In the genomic region with DNA sequence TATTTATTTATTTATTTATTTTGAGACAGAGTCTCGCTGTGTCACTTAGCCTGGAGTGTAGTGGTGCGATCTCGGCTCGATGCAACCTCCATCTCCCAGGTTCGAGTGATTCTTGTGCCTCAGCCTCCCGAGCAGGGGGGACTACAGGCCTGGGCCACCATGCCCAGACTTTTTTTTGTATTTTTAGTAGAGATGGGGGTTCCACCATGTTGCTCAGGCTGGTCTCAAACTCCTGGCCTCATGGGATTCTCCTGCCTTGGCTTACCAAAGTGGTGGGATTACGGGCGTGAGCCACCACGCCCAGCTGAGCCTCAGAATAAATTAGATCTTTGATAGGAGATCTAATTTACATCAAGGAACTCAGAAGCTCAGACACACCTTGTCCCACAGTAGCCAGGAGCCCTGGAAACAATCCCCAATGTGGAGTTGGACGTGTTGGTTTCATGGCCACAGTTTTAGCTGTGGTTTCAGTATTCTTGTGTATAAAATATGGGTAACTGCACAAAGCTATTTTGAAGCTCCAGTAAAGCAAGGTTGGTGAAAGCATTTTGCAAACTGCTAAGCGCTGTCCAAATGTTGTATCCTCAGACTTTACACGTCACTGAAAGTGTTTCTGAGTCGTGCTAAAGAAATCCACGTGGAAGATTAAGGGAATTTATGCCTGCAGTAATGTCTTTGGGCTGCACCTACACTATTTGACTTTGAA, we compare ENCODE assay signal across 28 cellular contexts. TPM values are rescaled to one million over a fixed set of nuclear protein-coding genes. Genes with fewer than 3 reads are reported as not detected.
DNase-seq lines count a peak whose midpoint lies in the region; ATAC-seq and TF ChIP-seq lines count a peak whose summit lies in the region.
"Had no signal": no experiment of that assay in that cellular context is flagged by ENCODE, and none has a peak within 500 bp of the region (broad histone marks: within the 10 kb centered on the region; RNA-seq: fewer than 3 reads in every experiment).

No MANE protein-coding gene starts in this region.

- no peak overlapping the region for H2AK5ac ChIP-seq in neuronal stem cell (ENCODE audit: low read depth, low read length)

- H2BK120ac ChIP-seq in neuronal stem cell (ENCODE audit: low read depth, low read length): no peak overlapping the region

- H3K9ac ChIP-seq in SK-N-SH (no peak overlapping the region), neuronal stem cell (ENCODE audit: low read depth, low read length, poor library complexity) (peak overlapping the region; percentile 3)

- peaks cover 8% of the 10 kb centered on the region in 2 experiments for H3K36me3 ChIP-seq in SK-N-SH (replicated peaks in 1 of 2; ENCODE audit: control insufficient read depth in 1 of 2, insufficient read depth in 2 of 2, low read length in 1 of 2)
- peaks cover 6 to 12% of the 10 kb centered on the region in 2 experiments; a peak in 2 of 3 replicates for H3K36me3 ChIP-seq in HEK293 (ENCODE audit: control insufficient read depth in 2 of 2, insufficient read depth in 1 of 2, low read length in 2 of 2)
- peaks cover 9 to 11% of the 10 kb centered on the region in 2 donors for H3K36me3 ChIP-seq in neuronal stem cell (replicated peaks in 1 of 2; ENCODE audit: control insufficient read depth in 2 of 2, insufficient read depth in 2 of 2, low read length in 2 of 2)
- H3K36me3 ChIP-seq: breast epithelium, prostate gland had no signal

- no peak for TF ChIP-seq RAD21 in SK-N-SH (IDR thresholded peaks at IDR 0.05; ENCODE audit: low read length)

- H3K9me2 ChIP-seq in SK-N-SH: no peaks in the 10 kb centered on the region

- H4K91ac ChIP-seq in neuronal stem cell (ENCODE audit: low read depth, low read length, poor library complexity): peak overlapping the region; percentile 38

- peaks cover 12% of the 10 kb centered on the region for H4K20me1 ChIP-seq in SK-N-SH (ENCODE audit: insufficient read depth)

- no peak overlapping the region for H3K14ac ChIP-seq in neuronal stem cell (ENCODE audit: low read length)

- H3K9me3 ChIP-seq in SK-N-SH: no peaks in the 10 kb centered on the region
- no peaks in the 10 kb centered on the region for H3K9me3 ChIP-seq in HEK293 (ENCODE audit: control insufficient read depth, insufficient read depth, low read depth, low read length)
- H3K9me3 ChIP-seq in neuronal stem cell (replicated peaks in 1 of 2; ENCODE audit: control insufficient read depth in 2 of 2, insufficient read depth in 1 of 2, low read depth in 1 of 2, low read length in 2 of 2): no peaks in the 10 kb centered on the region
- H3K9me3 ChIP-seq: breast epithelium, prostate gland, upper lobe of left lung had no signal

- DNase-seq in SK-N-SH: no peak
- peak; percentile 29 for DNase-seq in astrocyte of the spinal cord (ENCODE audit: low read depth, low spot score)
- no peak for DNase-seq in neuronal stem cell (ENCODE audit: low spot score)
- DNase-seq in germinal center (ENCODE audit: low spot score): no peak
- DNase-seq in HPDE6-E6E7 (ENCODE audit: extremely low spot score): no peak
- DNase-seq in NCI-H2171 (lab: John Stamatoyannopoulos, UW): no peak
- DNase-seq: activated CD4-positive, alpha-beta memory T cell treated with anti-CD3 and anti-CD28 coated beads, Interleukin-2, amount 10 ng/mL, durations not matched to agents 7 days and 5 days; activated naive CD8-positive, alpha-beta T cell treated with anti-CD3 and anti-CD28 coated beads, Interleukin-2, amount 10 ng/mL, durations not matched to agents 7 days and 5 days; activated T-cell treated with anti-CD3 and anti-CD28 coated beads, Interleukin-2, amount 50 U/mL, for 72 hours; dermis blood vessel endothelial cell; foreskin melanocyte; GDM1; left cardiac atrium; NCI-H1930; NCI-H446 treated with DMSO at 0.1 percent for 48 hours; small intestine; stimulated activated CD4-positive, alpha-beta T cell treated with anti-CD3 and anti-CD28 coated beads, Interleukin-2, amount 100 ng/mL, for 48 hours; stimulated activated naive CD8-positive, alpha-beta T cell treated with anti-CD3 and anti-CD28 coated beads, Interleukin-15, amount 100 ng/mL, for 72 hours; upper lobe of left lung had no signal

- no peak overlapping the region for H3K23ac ChIP-seq in neuronal stem cell (ENCODE audit: low read depth, low read length, poor library complexity)

- H3K4me1 ChIP-seq in SK-N-SH (ENCODE audit: control insufficient read depth in 1 of 2, insufficient read depth in 2 of 2, low read depth in 1 of 2, low read length in 1 of 2) (peaks cover 4 to 6% of the 10 kb centered on the region in 2 experiments), HEK293 (ENCODE audit: control insufficient read depth, insufficient read depth, low read length) (no peaks in the 10 kb centered on the region), neuronal stem cell (ENCODE audit: control insufficient read depth in 2 of 2, insufficient read depth in 1 of 2, low read depth in 1 of 2, low read length in 2 of 2) (peaks cover 4 to 6% of the 10 kb centered on the region in 2 donors)

- peaks cover 3% of the 10 kb centered on the region for H3K79me1 ChIP-seq in neuronal stem cell (ENCODE audit: low read depth, low read length)

- POLR2A ChIA-PET in SK-N-SH (lab: Yijun Ruan, JAX) (no interaction called here), HEK293 (lab: Yijun Ruan, JAX) (interaction anchor here (1.2 kb wide), 1 partner anchor 48 kb away, joined by 4 read pairs; a partner anchor contains a TSS)

- TF ChIP-seq EP300 in SK-N-SH (IDR thresholded peaks at IDR 0.05; ENCODE audit: borderline replicate concordance in 1 of 2, low read depth in 1 of 2, low read length in 1 of 2): no peak

- H3K4me3 ChIP-seq in SK-N-SH (ENCODE audit: low read depth in 2 of 2, low read length in 1 of 2): no peak overlapping the region
- no peak overlapping the region for H3K4me3 ChIP-seq in HEK293 (ENCODE audit: low read depth, low read length)
- H3K4me3 ChIP-seq in astrocyte of the spinal cord (ENCODE audit: low read depth, low read length): no peak overlapping the region
- H3K4me3 ChIP-seq in neuronal stem cell (ENCODE audit: low read length in 2 of 2): no peak overlapping the region
- H3K4me3 ChIP-seq: breast epithelium, prostate gland, upper lobe of left lung had no signal

- no peak overlapping the region for H3K18ac ChIP-seq in neuronal stem cell (ENCODE audit: low read length)

- WGBS in SK-N-SH (ENCODE audit: low lambda C conversion rate): 87% methylated on average over 14 of the region's 14 CpGs
- no CpG with 5 or more reads among the region's 14 CpGs for WGBS in neuronal stem cell (ENCODE audit: extremely low coverage in 2 of 2, insufficient read length in 2 of 2, insufficient replicate concordance in 1 of 2), 2 donors

- H3F3A ChIP-seq in SK-N-SH (replicated peaks; ENCODE audit: insufficient read depth): peaks cover 3% of the 10 kb centered on the region

- no peak overlapping the region for H3K4ac ChIP-seq in neuronal stem cell (ENCODE audit: low read length)

- H2BK5ac ChIP-seq in neuronal stem cell (ENCODE audit: low read length): no peak overlapping the region

- H3K27ac ChIP-seq in SK-N-SH (ENCODE audit: low read depth in 2 of 2, low read length in 1 of 2) (no peak overlapping the region), HEK293 (ENCODE audit: extremely low read depth, low read depth, low read length) (no peak overlapping the region), neuronal stem cell (replicated peaks; ENCODE audit: low read length) (no peak overlapping the region)
- H3K27ac ChIP-seq: 22Rv1, breast epithelium, epithelial cell of prostate, prostate gland, upper lobe of left lung had no signal

- no peak overlapping the region for H2BK15ac ChIP-seq in neuronal stem cell (ENCODE audit: low read length)

- no peak overlapping the region for H2BK12ac ChIP-seq in neuronal stem cell (ENCODE audit: low read length)

- H4K8ac ChIP-seq in neuronal stem cell (ENCODE audit: low read depth, low read length): no peak overlapping the region

- CTCF ChIA-PET in SK-N-SH (lab: Yijun Ruan, JAX): interaction anchor here (1.0 to 3.3 kb wide), 4 partner anchors 10 to 125 kb away, joined by 3 to 24 read pairs (median 4); no protein-coding TSS in a partner anchor
- CTCF ChIA-PET in HEK293 (lab: Yijun Ruan, JAX): interaction anchor here (0.6 to 1.9 kb wide), 2 partner anchors 25 to 126 kb away, joined by 3 to 5 read pairs; no protein-coding TSS in a partner anchor

- no peak for ATAC-seq in SK-N-SH treated with all-trans-retinoic acid at 6 μM for 48 hours
- ATAC-seq: activated T-cell treated with anti-CD3 and anti-CD28 coated beads, Interleukin-2, amount 50 U/mL, for 72 hours; left cardiac atrium; natural killer cell treated with Interleukin-12 subunit alpha and Interleukin-12 subunit beta and Interleukin-15 and Interleukin-18, amount 100 ng/mL, for 72 hours; Right ventricle myocardium inferior; stimulated activated naive CD8-positive, alpha-beta T cell treated with anti-CD3 and anti-CD28 coated beads, Interleukin-15, amount 100 ng/mL, for 72 hours had no signal

- no peak for TF ChIP-seq CTCF in SK-N-SH (IDR thresholded peaks at IDR 0.05)
- no peak for TF ChIP-seq CTCF in HEK293 (tag by site-specific recombination; IDR thresholded peaks at IDR 0.05)
- TF ChIP-seq CTCF in astrocyte of the spinal cord (IDR thresholded peaks at IDR 0.05; ENCODE audit: low read depth, low read length): no peak

- H3K4me2 ChIP-seq in SK-N-SH (no peak overlapping the region), neuronal stem cell (ENCODE audit: insufficient read depth, low read length, poor library complexity, severe bottlenecking) (no peak overlapping the region)

- in situ Hi-C loops in astrocyte of the spinal cord (cut with HindIII; ENCODE audit: low sequenced_read_pairs): no loop called here

- no peaks in the 10 kb centered on the region for H3K27me3 ChIP-seq in SK-N-SH (ENCODE audit: insufficient read depth)
- H3K27me3 ChIP-seq in neuronal stem cell (ENCODE audit: control insufficient read depth in 3 of 3, insufficient read depth in 3 of 3, low read depth in 1 of 3, low read length in 3 of 3): peaks cover 0 to 2% (median 0%) of the 10 kb centered on the region in 3 experiments
- H3K27me3 ChIP-seq: breast epithelium, upper lobe of left lung had no signal

- H3K79me2 ChIP-seq in SK-N-SH (ENCODE audit: insufficient read depth): peaks cover 30% of the 10 kb centered on the region

- H2AFZ ChIP-seq in SK-N-SH (ENCODE audit: low read depth) (no peak overlapping the region), neuronal stem cell (ENCODE audit: low read length) (no peak overlapping the region)

RNA-seq across cellular contexts. Expression of a gene that starts 3.0 kb away (rescaled TPM):
- polyA plus RNA-seq in SK-N-SH (2012; rRNA removed): 157 and 164 TPM in 2 replicates
- 179 and 207 TPM in 2 replicates for polyA plus RNA-seq in SK-N-SH (2012; cell fraction: cytosol; rRNA removed)
- polyA plus RNA-seq in SK-N-SH (2012; cell fraction: nucleus; rRNA removed): 80.9 and 111 TPM in 2 replicates
- polyA plus RNA-seq in neuronal stem cell (2013, experiment 1 of 2): 252 TPM
- polyA plus RNA-seq in neuronal stem cell (2013, experiment 2 of 2): 248 TPM

RNA-seq across cellular contexts. Expression of a gene that starts 14.2 kb away (rescaled TPM):
- polyA plus RNA-seq in SK-N-SH (2012; rRNA removed): not detected in 2 replicates
- 0.01 TPM in 2 replicates for polyA plus RNA-seq in SK-N-SH (2012; cell fraction: cytosol; rRNA removed)
- not detected in 2 replicates for polyA plus RNA-seq in SK-N-SH (2012; cell fraction: nucleus; rRNA removed)
- polyA plus RNA-seq in neuronal stem cell (2013, experiment 1 of 2): not detected
- polyA plus RNA-seq in neuronal stem cell (2013, experiment 2 of 2): not detected
- polyA plus RNA-seq: BJ, small intestine had no signal

RNA-seq across cellular contexts. Expression of a gene that starts 31.2 kb away (rescaled TPM):
- polyA plus RNA-seq in SK-N-SH (2012; rRNA removed): 46.8 and 61.3 TPM in 2 replicates
- polyA plus RNA-seq in SK-N-SH (2012; cell fraction: cytosol; rRNA removed): 18.4 and 23.3 TPM in 2 replicates
- 262 and 272 TPM in 2 replicates for polyA plus RNA-seq in SK-N-SH (2012; cell fraction: nucleus; rRNA removed)
- polyA plus RNA-seq in neuronal stem cell (2013, experiment 1 of 2): 13.6 TPM
- 13.2 TPM for polyA plus RNA-seq in neuronal stem cell (2013, experiment 2 of 2)

RNA-seq across cellular contexts. Expression of a gene that starts 47.7 kb away (rescaled TPM):
- polyA plus RNA-seq in SK-N-SH (2012; rRNA removed): 313 and 455 TPM in 2 replicates
- polyA plus RNA-seq in SK-N-SH (2012; cell fraction: cytosol; rRNA removed): 325 and 409 TPM in 2 replicates
- polyA plus RNA-seq in SK-N-SH (2012; cell fraction: nucleus; rRNA removed): 134 and 156 TPM in 2 replicates
- polyA plus RNA-seq in neuronal stem cell (2013, experiment 1 of 2): 177 TPM
- 166 TPM for polyA plus RNA-seq in neuronal stem cell (2013, experiment 2 of 2)
